Comparison of ENCODE assay signal across 8 cellular contexts in genomic region chr1:212284332-212284743, GRCh38. TPM values are rescaled to one million over a fixed set of nuclear protein-coding genes. Genes with fewer than 3 reads are reported as not detected.
A peak's percentile ranks its signal among the peaks of the same experiment; 100 is the strongest.
DNase-seq lines count a peak whose midpoint lies in the region; ATAC-seq, FAIRE-seq and TF ChIP-seq lines count a peak whose summit lies in the region.

No MANE protein-coding gene starts in this region.

- in situ Hi-C loops in HepG2 (cut with HindIII; ENCODE audit: extremely low pct_ligation_motif_present, low pct_unique_long_range_greater_than_20kb) = no loop called here

- TF ChIP-seq RAD21 in HepG2 (CRISPR knock-in tag; IDR thresholded peaks at IDR 0.05) = no peak

- DNase-seq in activated CD4-positive, alpha-beta T cell treated with anti-CD3 and anti-CD28 coated beads, Interleukin-2, amount 10 ng/mL, durations not matched to agents 24 days and 14 days = no peak
- DNase-seq in activated CD4-positive, alpha-beta T cell treated with anti-CD3 and anti-CD28 coated beads, Interleukin-2, amount 50 U/mL, for 4 hours = no peak
- DNase-seq in amniotic epithelial cell (ENCODE audit: low read depth) (peak; percentile 52), HepG2 (ENCODE audit: low spot score) (no peak), thoracic aorta (ENCODE audit: low spot score) (no peak), NCI-H1417 treated with DMSO at 0.1 percent for 48 hours (lab: John Stamatoyannopoulos, UW) (no peak)

- peaks cover 25% of the 10 kb centered on the region for H3K4me1 Mint-ChIP-seq in activated CD4-positive, alpha-beta T cell treated with anti-CD3 and anti-CD28 coated beads, Interleukin-2, amount 10 ng/mL, durations not matched to agents 24 days and 14 days

- peak; percentile 47 for FAIRE-seq in HepG2 (lab: Jason Lieb, UNC)

- no peak overlapping the region for H2AFZ ChIP-seq in HepG2 (ENCODE audit: low read length)

- intact Hi-C loops in activated CD4-positive, alpha-beta T cell treated with anti-CD3 and anti-CD28 coated beads, Interleukin-2, amount 10 ng/mL, durations not matched to agents 24 days and 14 days (cut with micrococcal nuclease) = loop anchor here (2.0 to 10.0 kb wide), 5 partner anchors 30 to 604 kb away; partner anchors contain the start of genes LPGAT1 and NENF
- intact Hi-C loops in HepG2 (cut with micrococcal nuclease; ENCODE audit: unreplicated experiment) = no loop called here

- no peak for TF ChIP-seq CTCF in HepG2 (CRISPR knock-in tag; IDR thresholded peaks at IDR 0.05)
- TF ChIP-seq CTCF in thoracic aorta (IDR thresholded peaks at IDR 0.05) = no peak

- H3K36me3 ChIP-seq in HepG2 (replicated peaks in 1 of 2; ENCODE audit: control insufficient read depth in 1 of 2, insufficient read depth in 2 of 2, low read length in 2 of 2) (no peaks in the 10 kb centered on the region), thoracic aorta (no peaks in the 10 kb centered on the region)

- H3K9me3 ChIP-seq in HepG2 (ENCODE audit: low read length) = no peaks in the 10 kb centered on the region
- no peaks in the 10 kb centered on the region for H3K9me3 ChIP-seq in thoracic aorta

- H3K79me2 ChIP-seq in HepG2 (ENCODE audit: insufficient read depth, low read length) = peaks cover 38% of the 10 kb centered on the region

- peak overlapping the region; percentile 74 for H3K9ac ChIP-seq in HepG2 (ENCODE audit: insufficient read depth, low read depth, low read length)

- ATAC-seq in HepG2 = no peak
- no peak for ATAC-seq in thoracic aorta (ENCODE audit: insufficient number of reproducible peaks, low FRiP score, low read depth)
- no peak for ATAC-seq in HG03280 (IDR thresholded peaks at IDR 0.05; ENCODE audit: unreplicated experiment)
- ATAC-seq in HG03460 (IDR thresholded peaks at IDR 0.05; ENCODE audit: unreplicated experiment) = no peak

- WGBS in HepG2 (ENCODE audit: low lambda C conversion rate) = 2% methylated on average over 6 of the region's 14 CpGs

- peaks cover 8% of the 10 kb centered on the region for H3K36me3 Mint-ChIP-seq in activated CD4-positive, alpha-beta T cell treated with anti-CD3 and anti-CD28 coated beads, Interleukin-2, amount 10 ng/mL, durations not matched to agents 24 days and 14 days (ENCODE audit: low read depth)

- CTCF ChIA-PET in HepG2 (lab: Yijun Ruan, JAX; ENCODE audit: low intra/inter-chr PET ratio, low total read pairs) = no interaction called here

- TF ChIP-seq POLR2A in HepG2 (IDR thresholded peaks at IDR 0.05; ENCODE audit: insufficient read depth in 1 of 2, low read depth in 2 of 2, low read length in 2 of 2) = no peak

- peak overlapping the region; percentile 91 for H3K27ac ChIP-seq in HepG2 (ENCODE audit: extremely low read length, insufficient read depth, low read length)
- peak overlapping the region; percentile 84 to 92 for H3K27ac ChIP-seq in thoracic aorta

- peak overlapping the region; percentile 82 for H3K4me2 ChIP-seq in HepG2 (ENCODE audit: low read depth, low read length)

- POLR2A ChIA-PET in HepG2 (lab: Yijun Ruan, JAX) = interaction anchor here (0.6 to 1.1 kb wide), 15 partner anchors 10 to 249 kb away, joined by 3 to 23 read pairs (median 5); partner anchors contain the start of genes DTL and INTS7

- TF ChIP-seq EP300 in HepG2 (IDR thresholded peaks at IDR 0.05; ENCODE audit: low read depth in 2 of 2, low read length in 2 of 2) (no peak), HepG2 (CRISPR knock-in tag; IDR thresholded peaks at IDR 0.05; ENCODE audit: borderline replicate concordance) (no peak)

- peaks cover 2% of the 10 kb centered on the region for H3K27me3 Mint-ChIP-seq in activated CD4-positive, alpha-beta T cell treated with anti-CD3 and anti-CD28 coated beads, Interleukin-2, amount 10 ng/mL, durations not matched to agents 24 days and 14 days

- H3K27me3 ChIP-seq in HepG2 (ENCODE audit: control insufficient read depth in 1 of 2, insufficient read depth in 2 of 2, low read length in 2 of 2) (no peaks in the 10 kb centered on the region; a peak in 1 of 5 replicates), thoracic aorta (replicated peaks; ENCODE audit: insufficient read depth) (no peaks in the 10 kb centered on the region)

- no peaks in the 10 kb centered on the region for H3K9me3 Mint-ChIP-seq in activated CD4-positive, alpha-beta T cell treated with anti-CD3 and anti-CD28 coated beads, Interleukin-2, amount 10 ng/mL, durations not matched to agents 24 days and 14 days

- TSS peak; percentile 81 for BruUV-seq in HepG2 (replicated peaks; lab: Mats Ljungman, UMichigan)

- H3K27ac Mint-ChIP-seq in activated CD4-positive, alpha-beta T cell treated with anti-CD3 and anti-CD28 coated beads, Interleukin-2, amount 10 ng/mL, durations not matched to agents 24 days and 14 days = peak overlapping the region; percentile 99

- H3K4me3 ChIP-seq in HepG2 (replicated peaks in 1 of 3; ENCODE audit: insufficient read depth in 1 of 3, low read depth in 2 of 3, low read length in 3 of 3) (peak overlapping the region; percentile 64 to 75 (median 70)), thoracic aorta (peak overlapping the region; percentile 86)

- H3K4me1 ChIP-seq in HepG2 (ENCODE audit: insufficient read depth, low read length) (peaks cover 26% of the 10 kb centered on the region), thoracic aorta (ENCODE audit: control insufficient read depth in 1 of 2, low read depth in 2 of 2) (peaks cover 16 to 18% of the 10 kb centered on the region in 2 donors)

- H3K4me3 Mint-ChIP-seq in activated CD4-positive, alpha-beta T cell treated with anti-CD3 and anti-CD28 coated beads, Interleukin-2, amount 10 ng/mL, durations not matched to agents 24 days and 14 days = peak overlapping the region; percentile 97

- H4K20me1 ChIP-seq in HepG2 (ENCODE audit: insufficient read depth, low read length) = peaks cover 29% of the 10 kb centered on the region

TF ChIP-seq in HepG2, 621 proteins besides CTCF, POLR2A, EP300 and RAD21 (continues in another document):
- TF ChIP-seq ZFX (CRISPR knock-in tag; IDR thresholded peaks at IDR 0.05; ENCODE audit: low read depth) = peak; percentile 50; the same call in 1 of the 2 replicates
- TF ChIP-seq SMARCC2 (IDR thresholded peaks at IDR 0.05) = no peak
- TF ChIP-seq SOX13 (IDR thresholded peaks at IDR 0.05) = no peak
- TF ChIP-seq SOX13 (CRISPR knock-in tag; conservative IDR thresholded peaks at IDR 0.05 in 1 of 2, IDR thresholded peaks at IDR 0.05 in 1 of 2) = no peak
- TF ChIP-seq ZMAT3 (CRISPR knock-in tag; conservative IDR thresholded peaks at IDR 0.05) = peak; percentile 87
- no peak for TF ChIP-seq ZFP36 (IDR thresholded peaks at IDR 0.05; ENCODE audit: borderline replicate concordance, low read depth, low read length, partially characterized antibody)
- TF ChIP-seq ARNT2 (CRISPR knock-in tag; IDR thresholded peaks at IDR 0.05; ENCODE audit: low read depth) = no peak
- TF ChIP-seq, protein P1, sequence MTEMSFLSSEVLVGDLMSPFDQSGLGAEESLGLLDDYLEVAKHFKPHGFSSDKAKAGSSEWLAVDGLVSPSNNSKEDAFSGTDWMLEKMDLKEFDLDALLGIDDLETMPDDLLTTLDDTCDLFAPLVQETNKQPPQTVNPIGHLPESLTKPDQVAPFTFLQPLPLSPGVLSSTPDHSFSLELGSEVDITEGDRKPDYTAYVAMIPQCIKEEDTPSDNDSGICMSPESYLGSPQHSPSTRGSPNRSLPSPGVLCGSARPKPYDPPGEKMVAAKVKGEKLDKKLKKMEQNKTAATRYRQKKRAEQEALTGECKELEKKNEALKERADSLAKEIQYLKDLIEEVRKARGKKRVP (CRISPR knock-in tag; IDR thresholded peaks at IDR 0.05) = no peak
- no peak for TF ChIP-seq ZNF230 (CRISPR knock-in tag; IDR thresholded peaks at IDR 0.05)
- no peak for TF ChIP-seq ZNF83 (CRISPR knock-in tag; IDR thresholded peaks at IDR 0.05; ENCODE audit: borderline replicate concordance)
- TF ChIP-seq, protein P2, sequence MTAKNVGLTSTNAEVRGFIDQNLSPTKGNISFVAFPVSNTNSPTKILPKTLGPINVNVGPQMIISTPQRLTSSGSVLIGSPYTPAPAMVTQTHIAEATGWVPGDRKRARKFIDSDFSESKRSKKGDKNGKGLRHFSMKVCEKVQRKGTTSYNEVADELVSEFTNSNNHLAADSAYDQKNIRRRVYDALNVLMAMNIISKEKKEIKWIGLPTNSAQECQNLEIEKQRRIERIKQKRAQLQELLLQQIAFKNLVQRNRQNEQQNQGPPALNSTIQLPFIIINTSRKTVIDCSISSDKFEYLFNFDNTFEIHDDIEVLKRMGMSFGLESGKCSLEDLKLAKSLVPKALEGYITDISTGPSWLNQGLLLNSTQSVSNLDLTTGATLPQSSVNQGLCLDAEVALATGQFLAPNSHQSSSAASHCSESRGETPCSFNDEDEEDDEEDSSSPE (CRISPR knock-in tag; IDR thresholded peaks at IDR 0.05) = no peak

RNA-seq across cellular contexts. Expression of gene PPP2R5A, which starts 0.9 kb away (rescaled TPM):
- 43.6 and 44.4 TPM in 2 replicates for total RNA-seq in activated CD4-positive, alpha-beta T cell treated with anti-CD3 and anti-CD28 coated beads, Interleukin-2, amount 10 ng/mL, durations not matched to agents 24 days and 14 days
- total RNA-seq in HepG2 (2016; rRNA removed; fragmentation: Illumina TruSeq; extraction: Trizol) = 22.0 and 26.5 TPM in 2 replicates
- total RNA-seq in HepG2 (2016; cell fraction: cytosol; rRNA removed; fragmentation: Illumina TruSeq; extraction: Trizol; ENCODE audit: low read depth) = 6.9 and 7.3 TPM in 2 replicates
- total RNA-seq in HepG2 (2016; cell fraction: insoluble cytoplasmic fraction; rRNA removed; fragmentation: Illumina TruSeq; extraction: Trizol) = 21.8 and 25.0 TPM in 2 replicates
- total RNA-seq in HepG2 (2016; cell fraction: membrane; rRNA removed; fragmentation: Illumina TruSeq; extraction: Trizol) = 22.7 and 24.3 TPM in 2 replicates
- total RNA-seq in HepG2 (2016; cell fraction: nucleus; rRNA removed; fragmentation: Illumina TruSeq; extraction: Trizol) = 15.8 and 16.6 TPM in 2 replicates
- 27.5 and 31.4 TPM in 2 replicates for polyA plus RNA-seq in HepG2 (2011; rRNA removed)
- polyA plus RNA-seq in HepG2 (2011; cell fraction: cytosol; rRNA removed) = 14.2 and 20.6 TPM in 2 replicates
- polyA plus RNA-seq in HepG2 (2011; cell fraction: nucleus; rRNA removed) = 13.4 and 15.4 TPM in 2 replicates
- polyA plus RNA-seq in HepG2 (2012) = 20.6 and 22.6 TPM in 2 replicates
- polyA plus RNA-seq in HepG2 (2016; cell fraction: cytosol; fragmentation: Illumina TruSeq; extraction: Trizol; ENCODE audit: low read depth) = 5.8 and 6.4 TPM in 2 replicates
- polyA plus RNA-seq in HepG2 (2016; cell fraction: insoluble cytoplasmic fraction; fragmentation: Illumina TruSeq; extraction: Trizol; ENCODE audit: low read depth) = 27.2 and 28.9 TPM in 2 replicates
- polyA plus RNA-seq in HepG2 (2016; cell fraction: membrane; fragmentation: Illumina TruSeq; extraction: Trizol; ENCODE audit: low read depth) = 18.6 and 19.6 TPM in 2 replicates
- 19.9 and 22.9 TPM in 2 replicates for polyA plus RNA-seq in HepG2 (2016; cell fraction: nucleus; fragmentation: Illumina TruSeq; extraction: Trizol; ENCODE audit: insufficient read depth, low read depth)
- polyA minus RNA-seq in HepG2 (2011; rRNA and poly(A)+ RNA removed; ENCODE audit: low replicate concordance) = 10.8 and 12.7 TPM in 2 replicates
- polyA minus RNA-seq in HepG2 (2011; cell fraction: cytosol; rRNA and poly(A)+ RNA removed) = 16.4 and 21.3 TPM in 2 replicates
- polyA minus RNA-seq in HepG2 (2011; cell fraction: nucleus; rRNA and poly(A)+ RNA removed) = 21.4 and 23.7 TPM in 2 replicates
- total RNA-seq in thoracic aorta = 10 to 100 TPM; 46.1 to 50.6 TPM
